ENCODE assay signal across 29 cellular contexts in genomic region chr6:94050515-94050914, GRCh38.
"Had no signal": no experiment of that assay in that cellular context is flagged by ENCODE, and none has a peak within 500 bp of the region (broad histone marks: within the 10 kb centered on the region; RNA-seq: fewer than 3 reads in every experiment).

No MANE protein-coding gene starts in this region.

- H3K9ac ChIP-seq: parathyroid adenoma had no signal

- H3K4me3 Mint-ChIP-seq: natural killer cell treated with Interleukin-12 subunit alpha and Interleukin-12 subunit beta and Interleukin-15 and Interleukin-18, amount 100 ng/mL, for 72 hours; nephron progenitor cell; neural crest cell; stimulated activated effector memory CD8-positive, alpha-beta T cell treated with anti-CD3 and anti-CD28 coated beads, Interleukin-12 subunit alpha, Interleukin-12 subunit beta, amount 100 ng/mL, for 72 hours; stimulated activated naive B cell treated with anti-CD40 and anti-IgM and Interleukin-4, amounts not matched to agents 10 μg/mL and 1 μg/mL and 100 μg/mL, for 72 hours; stimulated activated naive CD8-positive, alpha-beta T cell treated with anti-CD3 and anti-CD28 coated beads, Interleukin-15, Interleukin-2, amounts not matched to agents 100 ng/mL and 50 ng/mL, for 24 hours had no signal

- H3K4me3 ChIP-seq: ovary, psoas muscle, right lobe of liver, sigmoid colon, stomach, thoracic aorta, thyroid gland, tibial nerve, upper lobe of left lung, vagina had no signal

- H2AFZ ChIP-seq: parathyroid adenoma had no signal

- H3K4me1 ChIP-seq: parathyroid adenoma, psoas muscle, right lobe of liver, sigmoid colon, stomach, thyroid gland, tibial nerve, upper lobe of left lung, vagina had no signal

- H3K36me3 Mint-ChIP-seq: natural killer cell treated with Interleukin-12 subunit alpha and Interleukin-12 subunit beta and Interleukin-15 and Interleukin-18, amount 100 ng/mL, for 72 hours; stimulated activated effector memory CD8-positive, alpha-beta T cell treated with anti-CD3 and anti-CD28 coated beads, Interleukin-12 subunit alpha, Interleukin-12 subunit beta, amount 100 ng/mL, for 72 hours; stimulated activated naive B cell treated with anti-CD40 and anti-IgM and Interleukin-4, amounts not matched to agents 10 μg/mL and 1 μg/mL and 100 μg/mL, for 72 hours had no signal

- H3K27ac Mint-ChIP-seq: natural killer cell treated with Interleukin-12 subunit alpha and Interleukin-12 subunit beta and Interleukin-15 and Interleukin-18, amount 100 ng/mL, for 72 hours; nephron progenitor cell; progenitor cell of endocrine pancreas; stimulated activated effector memory CD8-positive, alpha-beta T cell treated with anti-CD3 and anti-CD28 coated beads, Interleukin-12 subunit alpha, Interleukin-12 subunit beta, amount 100 ng/mL, for 72 hours; stimulated activated naive B cell treated with anti-CD40 and anti-IgM and Interleukin-4, amounts not matched to agents 10 μg/mL and 1 μg/mL and 100 μg/mL, for 72 hours; stimulated activated naive CD8-positive, alpha-beta T cell treated with anti-CD3 and anti-CD28 coated beads, Interleukin-15, Interleukin-2, amounts not matched to agents 100 ng/mL and 50 ng/mL, for 24 hours had no signal

- H3K27me3 Mint-ChIP-seq: natural killer cell treated with Interleukin-12 subunit alpha and Interleukin-12 subunit beta and Interleukin-15 and Interleukin-18, amount 100 ng/mL, for 72 hours; progenitor cell of endocrine pancreas; stimulated activated naive B cell treated with anti-CD40 and anti-IgM and Interleukin-4, amounts not matched to agents 10 μg/mL and 1 μg/mL and 100 μg/mL, for 72 hours; stimulated activated naive CD8-positive, alpha-beta T cell treated with anti-CD3 and anti-CD28 coated beads, Interleukin-15, Interleukin-2, amounts not matched to agents 100 ng/mL and 50 ng/mL, for 24 hours had no signal

- H3K9me3 Mint-ChIP-seq: nephron progenitor cell; stimulated activated naive B cell treated with anti-CD40 and anti-IgM and Interleukin-4, amounts not matched to agents 10 μg/mL and 1 μg/mL and 100 μg/mL, for 72 hours; stimulated activated naive CD8-positive, alpha-beta T cell treated with anti-CD3 and anti-CD28 coated beads, Interleukin-15, Interleukin-2, amounts not matched to agents 100 ng/mL and 50 ng/mL, for 24 hours had no signal

- H3K27me3 ChIP-seq: ovary, right lobe of liver, sigmoid colon, stomach, thyroid gland, tibial nerve, upper lobe of left lung, vagina had no signal

- H3K4me1 Mint-ChIP-seq: stimulated activated effector memory CD8-positive, alpha-beta T cell treated with anti-CD3 and anti-CD28 coated beads, Interleukin-12 subunit alpha, Interleukin-12 subunit beta, amount 100 ng/mL, for 72 hours; stimulated activated naive B cell treated with anti-CD40 and anti-IgM and Interleukin-4, amounts not matched to agents 10 μg/mL and 1 μg/mL and 100 μg/mL, for 72 hours had no signal

- H3K79me2 ChIP-seq: parathyroid adenoma had no signal

- FAIRE-seq: small intestine, urothelium cell line had no signal

- H3K36me3 ChIP-seq: ovary, right lobe of liver, sigmoid colon, stomach, thoracic aorta, thyroid gland, tibial nerve, upper lobe of left lung, vagina had no signal

- ATAC-seq: natural killer cell treated with Interleukin-12 subunit alpha and Interleukin-12 subunit beta and Interleukin-15 and Interleukin-18, amount 100 ng/mL, for 72 hours; psoas muscle; right cardiac atrium; right lobe of liver; stimulated activated effector memory CD8-positive, alpha-beta T cell treated with anti-CD3 and anti-CD28 coated beads, Interleukin-12 subunit alpha, Interleukin-12 subunit beta, amount 100 ng/mL, for 72 hours; stimulated activated naive B cell treated with anti-CD40 and anti-IgM and Interleukin-4, amounts not matched to agents 10 μg/mL and 1 μg/mL and 100 μg/mL, for 72 hours had no signal

- DNase-seq: nephron progenitor cell; occipital lobe; ovary; posterior cingulate gyrus; psoas muscle; right cardiac atrium; right lobe of liver; sigmoid colon; small intestine; stimulated activated CD4-positive, alpha-beta T cell treated with anti-CD3 and anti-CD28 coated beads, Interleukin-15, amount 100 ng/mL, for 24 hours; stimulated activated CD4-positive, alpha-beta T cell treated with anti-CD3 and anti-CD28 coated beads, Interleukin-2, amount 100 ng/mL, for 24 hours; stimulated activated CD4-positive, alpha-beta T cell treated with anti-CD3 and anti-CD28 coated beads, Interleukin-2, amount 100 ng/mL, for 48 hours; stimulated activated CD4-positive, alpha-beta T cell treated with anti-CD3 and anti-CD28 coated beads, Interleukin-4, amount 100 ng/mL, for 24 hours; stimulated activated naive B cell treated with anti-CD40 and anti-IgM and Interleukin-4, amounts not matched to agents 10 μg/mL and 1 μg/mL and 100 μg/mL, for 72 hours; stimulated activated naive CD4-positive, alpha-beta T cell treated with Interleukin-2 at 50 U/mL for 16 hours; stomach; thyroid gland; trophoblast cell; upper lobe of left lung had no signal

- H3K27ac ChIP-seq: ovary, parathyroid adenoma, psoas muscle, right lobe of liver, sigmoid colon, stomach, thoracic aorta, thyroid gland, tibial nerve, upper lobe of left lung, vagina had no signal

- H3K9me3 ChIP-seq: ovary, psoas muscle, right lobe of liver, sigmoid colon, stomach, thoracic aorta, thyroid gland, tibial nerve, upper lobe of left lung, vagina had no signal
